Comparison of ENCODE assay signal across 8 cellular contexts in the genomic region with DNA sequence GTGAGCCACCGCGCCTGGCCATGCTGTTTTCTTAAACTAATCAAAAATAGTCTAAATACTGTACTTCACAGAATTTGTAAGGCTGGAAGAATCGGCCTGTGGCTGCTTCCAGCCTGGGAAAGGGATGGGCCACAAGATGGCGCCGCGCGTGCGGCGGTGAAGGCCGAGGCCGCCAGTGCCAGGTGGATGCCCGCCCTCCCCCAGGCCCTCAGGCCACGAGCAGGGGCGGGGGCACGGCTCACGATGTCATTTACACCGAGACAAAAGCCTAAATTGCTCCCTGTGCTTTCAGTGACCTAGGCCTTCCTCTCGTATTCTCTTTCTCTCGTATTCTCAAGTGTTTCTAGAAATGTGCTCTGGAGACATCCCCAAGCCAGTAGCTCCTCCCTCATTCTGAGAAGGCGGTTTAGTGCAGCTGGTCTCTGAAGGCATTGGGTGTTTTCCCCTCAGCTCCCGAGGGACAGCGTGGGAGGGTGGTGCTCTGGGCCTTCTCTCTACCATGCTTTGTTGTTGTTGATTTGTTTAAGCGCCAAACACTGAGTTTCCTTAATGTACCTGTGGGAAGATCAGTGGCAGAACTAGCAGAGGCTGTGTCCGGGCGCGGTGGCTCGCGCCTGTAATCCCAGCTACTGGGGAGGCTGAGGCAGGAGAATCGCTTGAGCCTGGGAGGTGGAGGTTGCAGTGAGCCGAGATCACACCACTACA.
DNase-seq lines count a peak whose midpoint lies in the region; ATAC-seq and TF ChIP-seq lines count a peak whose summit lies in the region.

No MANE protein-coding gene starts in this region.

- DNase-seq in AG09319 (ENCODE audit: extremely low read depth, low read depth) (peak; percentile 31), NCI-H2196 treated with DMSO at 0.1 percent for 48 hours (lab: John Stamatoyannopoulos, UW; ENCODE audit: unreplicated experiment) (peak; percentile 59), choroid plexus epithelial cell (ENCODE audit: low read depth) (peak; percentile 85), left lung (peak; percentile 77 to 94)
- DNase-seq in activated CD4-positive, alpha-beta T cell treated with anti-CD3 and anti-CD28 coated beads for 36 hours, result peak; percentile 88
- DNase-seq in stimulated activated CD4-positive, alpha-beta T cell treated with anti-CD3 and anti-CD28 coated beads, Interleukin-2, amount 100 ng/mL, for 4 hours (ENCODE audit: low read depth), result peak; percentile 50

- peak overlapping the region; percentile 42 for H3K4me3 Mint-ChIP-seq in activated CD4-positive, alpha-beta T cell treated with anti-CD3 and anti-CD28 coated beads for 36 hours

- ATAC-seq in GM18907 (IDR thresholded peaks at IDR 0.05; ENCODE audit: unreplicated experiment), result peak; percentile 85
- ATAC-seq in HG03139 (IDR thresholded peaks at IDR 0.05; ENCODE audit: unreplicated experiment), result peak; percentile 84
- peak; percentile 93 for ATAC-seq in activated CD4-positive, alpha-beta T cell treated with anti-CD3 and anti-CD28 coated beads for 36 hours
- peak; percentile 90 for ATAC-seq in left lung

- no peaks in the 10 kb centered on the region for H3K9me3 ChIP-seq in left lung

- H3K27ac ChIP-seq in left lung, result peak overlapping the region in 1 of 2 donors; percentile 66

- no peaks in the 10 kb centered on the region for H3K27me3 Mint-ChIP-seq in activated CD4-positive, alpha-beta T cell treated with anti-CD3 and anti-CD28 coated beads for 36 hours

- peak overlapping the region; percentile 83 for H3K27ac Mint-ChIP-seq in activated CD4-positive, alpha-beta T cell treated with anti-CD3 and anti-CD28 coated beads for 36 hours

- intact Hi-C loops in activated CD4-positive, alpha-beta T cell treated with anti-CD3 and anti-CD28 coated beads for 36 hours (cut with DNase I, micrococcal nuclease), result loop anchor here (1.0 to 10.0 kb wide), 10 partner anchors 42 to 830 kb away; partner anchors contain the start of gene CAMK1D (in 2 of the 2)
- intact Hi-C loops in left lung (cut with DNase I), result loop anchor here in 1 of 2 donors (5.0 kb wide), 1 partner anchor 448 kb away; no protein-coding TSS in a partner anchor

- H3K4me1 Mint-ChIP-seq in activated CD4-positive, alpha-beta T cell treated with anti-CD3 and anti-CD28 coated beads for 36 hours, result peaks cover 17% of the 10 kb centered on the region

- H3K4me3 ChIP-seq in choroid plexus epithelial cell (ENCODE audit: low read depth, low read length) (peak overlapping the region; percentile 59), left lung (peak overlapping the region in 1 of 2 donors; percentile 23)

- CTCF ChIA-PET in activated CD4-positive, alpha-beta T cell treated with anti-CD3 and anti-CD28 coated beads for 36 hours (lab: Charles Lee), result interaction anchor here (0.5 to 5.0 kb wide), 26 partner anchors 11 to 522 kb away, joined by 3 to 61 read pairs (median 3); no protein-coding TSS in a partner anchor

- no peaks in the 10 kb centered on the region for H3K9me3 Mint-ChIP-seq in activated CD4-positive, alpha-beta T cell treated with anti-CD3 and anti-CD28 coated beads for 36 hours (ENCODE audit: low read depth)

- TF ChIP-seq CTCF in AG09319 (IDR thresholded peaks at IDR 0.05; ENCODE audit: low read depth, low read length) (peak; percentile 84), choroid plexus epithelial cell (conservative IDR thresholded peaks at IDR 0.05; ENCODE audit: low read depth, low read length) (peak; percentile 77), left lung (IDR thresholded peaks at IDR 0.05) (peak; percentile 70 to 79)

- POLR2A ChIA-PET in activated CD4-positive, alpha-beta T cell treated with anti-CD3 and anti-CD28 coated beads for 36 hours (lab: Charles Lee), result interaction anchor here (0.6 to 0.7 kb wide), 4 partner anchors 49 to 1040 kb away, joined by 3 to 5 read pairs (median 4); no protein-coding TSS in a partner anchor

- H3K36me3 ChIP-seq in left lung, result no peaks in the 10 kb centered on the region

- H3K36me3 Mint-ChIP-seq in activated CD4-positive, alpha-beta T cell treated with anti-CD3 and anti-CD28 coated beads for 36 hours (ENCODE audit: low read depth), result no peaks in the 10 kb centered on the region

- peaks cover 10 to 36% of the 10 kb centered on the region in 2 donors for H3K4me1 ChIP-seq in left lung

- no peaks in the 10 kb centered on the region for H3K27me3 ChIP-seq in left lung

Comparison
In these comparisons a context has a peak if more than half of its experiments do, and no peak if none do; other contexts are left out.
1. DNase-seq: peak in every context shown above with its lines; median percentile 88 in activated CD4-positive, alpha-beta T cell treated with anti-CD3 and anti-CD28 coated beads for 36 hours; 86 in left lung; 85 in choroid plexus epithelial cell; 59 in NCI-H2196 treated with DMSO at 0.1 percent for 48 hours; 50 in stimulated activated CD4-positive, alpha-beta T cell treated with anti-CD3 and anti-CD28 coated beads, Interleukin-2, amount 100 ng/mL, for 4 hours; 31 in AG09319.